Comparison of ENCODE assay signal across 1 cellular context in the genomic region with DNA sequence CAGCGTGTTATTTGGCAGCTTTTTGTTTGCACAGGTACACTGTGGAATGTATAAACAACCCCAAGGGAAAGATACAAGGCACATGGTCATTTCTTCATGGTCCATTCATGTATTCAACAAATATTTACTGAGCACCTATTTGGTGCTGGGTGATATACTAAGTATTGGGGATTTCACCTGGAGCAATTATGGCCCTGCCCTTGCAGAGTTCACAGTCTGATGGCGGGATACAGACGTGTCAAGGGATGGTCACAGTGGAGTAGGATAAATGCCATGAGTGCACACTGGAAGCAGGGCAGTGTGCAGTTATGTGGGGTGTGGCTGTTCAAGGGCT.
A peak's percentile ranks its signal among the peaks of the same experiment; 100 is the strongest.
TF ChIP-seq lines count a peak whose summit lies in the region.

No MANE protein-coding gene starts in this region.

TF ChIP-seq in HepG2, 621 proteins besides CTCF, POLR2A, EP300 and RAD21 (continued from another document):
- TF ChIP-seq, protein P1, sequence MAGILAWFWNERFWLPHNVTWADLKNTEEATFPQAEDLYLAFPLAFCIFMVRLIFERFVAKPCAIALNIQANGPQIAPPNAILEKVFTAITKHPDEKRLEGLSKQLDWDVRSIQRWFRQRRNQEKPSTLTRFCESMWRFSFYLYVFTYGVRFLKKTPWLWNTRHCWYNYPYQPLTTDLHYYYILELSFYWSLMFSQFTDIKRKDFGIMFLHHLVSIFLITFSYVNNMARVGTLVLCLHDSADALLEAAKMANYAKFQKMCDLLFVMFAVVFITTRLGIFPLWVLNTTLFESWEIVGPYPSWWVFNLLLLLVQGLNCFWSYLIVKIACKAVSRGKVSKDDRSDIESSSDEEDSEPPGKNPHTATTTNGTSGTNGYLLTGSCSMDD (CRISPR knock-in tag; IDR thresholded peaks at IDR 0.05): no peak
- TF ChIP-seq SOX13 (IDR thresholded peaks at IDR 0.05) (no peak), SOX13 (CRISPR knock-in tag; conservative IDR thresholded peaks at IDR 0.05 in 1 of 2, IDR thresholded peaks at IDR 0.05 in 1 of 2) (peak in 1 of 2 experiments; percentile 70; a peak in 1 of 4 replicates), ZNF180 (CRISPR knock-in tag; IDR thresholded peaks at IDR 0.05; ENCODE audit: borderline replicate concordance, low read depth) (no peak), SOX5 (CRISPR knock-in tag; IDR thresholded peaks at IDR 0.05; ENCODE audit: borderline replicate concordance) (peak; percentile 28; the same call in 1 of the 2 replicates), ZNF224 (CRISPR knock-in tag; IDR thresholded peaks at IDR 0.05) (no peak), KDM1A (CRISPR knock-in tag; IDR thresholded peaks at IDR 0.05) (0 out of 2 replicates have a peak, but pooled peaks have one; percentile 13), ZNF24 (IDR thresholded peaks at IDR 0.05) (peak; percentile 87), FOXK2 (IDR thresholded peaks at IDR 0.05) (no peak), NCOA2 (CRISPR knock-in tag; IDR thresholded peaks at IDR 0.05) (no peak), GATAD2A (CRISPR knock-in tag; IDR thresholded peaks at IDR 0.05) (peak; percentile 27; the same call in 1 of the 2 replicates), HDAC2 (CRISPR knock-in tag; IDR thresholded peaks at IDR 0.05) (no peak)
- TF ChIP-seq, protein P2, sequence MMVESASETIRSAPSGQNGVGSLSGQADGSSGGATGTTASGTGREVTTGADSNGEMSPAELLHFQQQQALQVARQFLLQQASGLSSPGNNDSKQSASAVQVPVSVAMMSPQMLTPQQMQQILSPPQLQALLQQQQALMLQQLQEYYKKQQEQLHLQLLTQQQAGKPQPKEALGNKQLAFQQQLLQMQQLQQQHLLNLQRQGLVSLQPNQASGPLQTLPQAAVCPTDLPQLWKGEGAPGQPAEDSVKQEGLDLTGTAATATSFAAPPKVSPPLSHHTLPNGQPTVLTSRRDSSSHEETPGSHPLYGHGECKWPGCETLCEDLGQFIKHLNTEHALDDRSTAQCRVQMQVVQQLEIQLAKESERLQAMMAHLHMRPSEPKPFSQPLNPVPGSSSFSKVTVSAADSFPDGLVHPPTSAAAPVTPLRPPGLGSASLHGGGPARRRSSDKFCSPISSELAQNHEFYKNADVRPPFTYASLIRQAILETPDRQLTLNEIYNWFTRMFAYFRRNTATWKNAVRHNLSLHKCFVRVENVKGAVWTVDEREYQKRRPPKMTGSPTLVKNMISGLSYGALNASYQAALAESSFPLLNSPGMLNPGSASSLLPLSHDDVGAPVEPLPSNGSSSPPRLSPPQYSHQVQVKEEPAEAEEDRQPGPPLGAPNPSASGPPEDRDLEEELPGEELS (CRISPR knock-in tag; IDR thresholded peaks at IDR 0.05): peak; percentile 70
- TF ChIP-seq, protein P3, sequence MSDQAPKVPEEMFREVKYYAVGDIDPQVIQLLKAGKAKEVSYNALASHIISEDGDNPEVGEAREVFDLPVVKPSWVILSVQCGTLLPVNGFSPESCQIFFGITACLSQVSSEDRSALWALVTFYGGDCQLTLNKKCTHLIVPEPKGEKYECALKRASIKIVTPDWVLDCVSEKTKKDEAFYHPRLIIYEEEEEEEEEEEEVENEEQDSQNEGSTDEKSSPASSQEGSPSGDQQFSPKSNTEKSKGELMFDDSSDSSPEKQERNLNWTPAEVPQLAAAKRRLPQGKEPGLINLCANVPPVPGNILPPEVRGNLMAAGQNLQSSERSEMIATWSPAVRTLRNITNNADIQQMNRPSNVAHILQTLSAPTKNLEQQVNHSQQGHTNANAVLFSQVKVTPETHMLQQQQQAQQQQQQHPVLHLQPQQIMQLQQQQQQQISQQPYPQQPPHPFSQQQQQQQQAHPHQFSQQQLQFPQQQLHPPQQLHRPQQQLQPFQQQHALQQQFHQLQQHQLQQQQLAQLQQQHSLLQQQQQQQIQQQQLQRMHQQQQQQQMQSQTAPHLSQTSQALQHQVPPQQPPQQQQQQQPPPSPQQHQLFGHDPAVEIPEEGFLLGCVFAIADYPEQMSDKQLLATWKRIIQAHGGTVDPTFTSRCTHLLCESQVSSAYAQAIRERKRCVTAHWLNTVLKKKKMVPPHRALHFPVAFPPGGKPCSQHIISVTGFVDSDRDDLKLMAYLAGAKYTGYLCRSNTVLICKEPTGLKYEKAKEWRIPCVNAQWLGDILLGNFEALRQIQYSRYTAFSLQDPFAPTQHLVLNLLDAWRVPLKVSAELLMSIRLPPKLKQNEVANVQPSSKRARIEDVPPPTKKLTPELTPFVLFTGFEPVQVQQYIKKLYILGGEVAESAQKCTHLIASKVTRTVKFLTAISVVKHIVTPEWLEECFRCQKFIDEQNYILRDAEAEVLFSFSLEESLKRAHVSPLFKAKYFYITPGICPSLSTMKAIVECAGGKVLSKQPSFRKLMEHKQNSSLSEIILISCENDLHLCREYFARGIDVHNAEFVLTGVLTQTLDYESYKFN (CRISPR knock-in tag; conservative IDR thresholded peaks at IDR 0.05): 0 out of 2 replicates have a peak, but pooled peaks have one; percentile 35
